Comparison of ENCODE assay signal across 8 cellular contexts in the genomic region with DNA sequence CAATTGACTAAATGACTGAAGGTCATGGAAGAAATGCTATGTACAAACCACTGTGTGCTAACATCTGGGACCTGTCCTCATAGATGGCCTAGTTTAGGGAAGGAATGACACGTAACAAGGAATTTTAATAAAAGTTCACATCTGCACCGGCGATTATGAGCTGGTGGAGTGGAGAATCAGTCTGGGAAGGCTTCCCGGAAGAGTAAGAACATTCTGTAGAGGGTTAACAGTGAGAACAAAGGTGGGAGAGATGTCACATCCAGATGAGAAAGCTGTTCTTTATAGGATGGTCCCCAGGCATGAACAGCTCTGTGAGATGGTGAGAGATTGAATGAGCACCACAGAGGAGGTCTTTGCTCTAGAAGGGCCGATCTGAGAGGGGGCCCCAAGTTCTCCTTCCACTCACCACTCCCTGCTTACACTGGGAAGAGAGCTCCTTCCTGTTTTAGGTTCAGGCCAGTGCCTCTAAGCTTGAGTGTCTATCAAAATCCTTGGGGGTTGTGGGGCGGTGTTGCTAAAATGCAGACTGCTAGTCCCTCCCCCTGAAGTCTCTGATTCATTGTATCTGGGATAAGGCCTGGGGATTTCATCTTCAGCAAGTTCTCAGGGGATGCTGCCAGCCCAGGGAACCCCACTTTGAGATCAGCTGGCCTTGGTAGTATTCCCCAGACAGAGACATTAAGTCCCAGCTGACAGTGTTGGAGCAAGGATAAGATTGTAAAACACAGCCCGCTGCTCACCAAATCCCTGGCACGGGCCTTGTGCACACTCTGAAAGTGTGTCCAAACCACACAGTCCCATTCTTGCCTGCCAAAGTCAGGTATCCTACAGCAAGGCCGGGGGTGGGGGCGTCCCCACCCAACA.
"Had no signal": no experiment of that assay in that cellular context is flagged by ENCODE, and none has a peak within 500 bp of the region (broad histone marks: within the 10 kb centered on the region; RNA-seq: fewer than 3 reads in every experiment).

No MANE protein-coding gene starts in this region.

- H3K27ac ChIP-seq: GM23248, HL-60 had no signal

- ATAC-seq: HCT116 had no signal

- H3K9ac ChIP-seq: GM23248 had no signal

- H3K4me3 ChIP-seq: GM23248, HAP-1 had no signal

- H3K4me1 Mint-ChIP-seq: IgD-negative memory B cell had no signal

- DNase-seq: GM23248, GOT3, H7, HFFc6 had no signal

- H3K27ac Mint-ChIP-seq: HFFc6, IgD-negative memory B cell had no signal

- H3K4me3 Mint-ChIP-seq: HFFc6, IgD-negative memory B cell had no signal

- H3K36me3 Mint-ChIP-seq: IgD-negative memory B cell had no signal

- H3K9me3 ChIP-seq: HAP-1 had no signal

- H3K36me3 ChIP-seq: HAP-1 had no signal

- H2AFZ ChIP-seq: GM23248 had no signal

- H3K4me1 ChIP-seq: HAP-1 had no signal
